ENCODE assay signal across 24 cellular contexts in the genomic region with DNA sequence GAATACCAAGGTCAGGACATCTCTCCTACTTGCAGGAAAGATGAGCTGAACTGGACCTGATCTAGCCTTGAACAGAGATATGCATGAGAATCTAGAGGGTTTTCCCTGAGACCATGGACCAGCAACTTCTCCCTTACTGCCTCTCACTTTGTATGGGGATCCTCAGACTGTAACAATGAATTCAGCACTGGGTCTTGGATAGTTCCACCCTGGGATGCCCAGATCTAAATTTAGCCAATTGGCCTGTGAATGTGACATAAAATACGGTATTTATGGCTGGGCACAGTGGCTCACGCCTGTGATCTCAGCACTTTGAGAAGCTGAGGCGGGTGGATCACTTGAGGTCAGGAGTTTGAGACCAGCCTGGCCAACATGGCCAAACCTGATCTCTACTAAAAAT. TPM values are rescaled to one million over a fixed set of nuclear protein-coding genes. Genes with fewer than 3 reads are reported as not detected.
"Had no signal": no experiment of that assay in that cellular context is flagged by ENCODE, and none has a peak within 500 bp of the region (broad histone marks: within the 10 kb centered on the region; RNA-seq: fewer than 3 reads in every experiment).

No MANE protein-coding gene starts in this region.

- H3K27ac ChIP-seq: coronary artery, esophagus squamous epithelium, spleen had no signal

- H3K4me1 Mint-ChIP-seq: activated B cell treated with CpG ODN at 0.5 μM for 24 hours, nephron progenitor cell had no signal

- H3K4me1 ChIP-seq: esophagus squamous epithelium, spleen had no signal

- DNase-seq: activated B cell treated with CpG ODN at 0.5 μM for 24 hours; activated CD4-positive, alpha-beta T cell treated with anti-CD3 and anti-CD28 coated beads for 48 hours; activated CD8-positive, alpha-beta memory T cell treated with anti-CD3 and anti-CD28 coated beads, Interleukin-2, amount 50 U/mL, for 4 hours; activated CD8-positive, alpha-beta T cell treated with anti-CD3 and anti-CD28 coated beads, Interleukin-2, amount 10 ng/mL, durations not matched to agents 7 days and 5 days; activated effector memory CD4-positive, alpha-beta T cell treated with anti-CD3 and anti-CD28 coated beads, Interleukin-2, amount 50 U/mL, for 16 hours; activated T-cell treated with anti-CD3 and anti-CD28 coated beads, Interleukin-2, amount 50 U/mL, for 48 hours; effector CD4-positive, alpha-beta T cell; esophagus squamous epithelium; hippocampal formation; kidney; mesendoderm; nephron progenitor cell; spleen had no signal

- H3K9me3 ChIP-seq: esophagus squamous epithelium, spleen had no signal

- H3K36me3 ChIP-seq: esophagus squamous epithelium, spleen had no signal

- ATAC-seq: activated CD8-positive, alpha-beta T cell treated with anti-CD3 and anti-CD28 coated beads, Interleukin-2, amount 10 ng/mL, durations not matched to agents 7 days and 5 days; activated naive CD4-positive, alpha-beta T cell treated with anti-CD3 and anti-CD28 coated beads, Interleukin-2, amount 50 U/mL, for 72 hours; sciatic nerve had no signal

- H3K27me3 Mint-ChIP-seq: type B pancreatic cell had no signal

- H3K9me3 Mint-ChIP-seq: activated B cell treated with CpG ODN at 0.5 μM for 24 hours; activated naive CD4-positive, alpha-beta T cell treated with anti-CD3 and anti-CD28 coated beads, Interleukin-2, amount 50 U/mL, for 72 hours; stimulated activated naive CD8-positive, alpha-beta T cell treated with anti-CD3 and anti-CD28 coated beads, Interleukin-15, Interleukin-2, amounts not matched to agents 100 ng/mL and 50 ng/mL, for 24 hours; type B pancreatic cell had no signal

- H3K4me3 Mint-ChIP-seq: activated B cell treated with CpG ODN at 0.5 μM for 24 hours; activated CD8-positive, alpha-beta T cell treated with anti-CD3 and anti-CD28 coated beads, Interleukin-2, amount 10 ng/mL, durations not matched to agents 7 days and 5 days; nephron progenitor cell; stimulated activated naive CD8-positive, alpha-beta T cell treated with anti-CD3 and anti-CD28 coated beads, Interleukin-15, Interleukin-2, amounts not matched to agents 100 ng/mL and 50 ng/mL, for 24 hours; type B pancreatic cell had no signal

- H3K27ac Mint-ChIP-seq: activated B cell treated with CpG ODN at 0.5 μM for 24 hours; activated CD8-positive, alpha-beta T cell treated with anti-CD3 and anti-CD28 coated beads, Interleukin-2, amount 10 ng/mL, durations not matched to agents 7 days and 5 days; activated naive CD4-positive, alpha-beta T cell treated with anti-CD3 and anti-CD28 coated beads, Interleukin-2, amount 50 U/mL, for 72 hours; nephron progenitor cell; stimulated activated naive CD8-positive, alpha-beta T cell treated with anti-CD3 and anti-CD28 coated beads, Interleukin-15, Interleukin-2, amounts not matched to agents 100 ng/mL and 50 ng/mL, for 24 hours; type B pancreatic cell had no signal

- H3K4me3 ChIP-seq: coronary artery, esophagus squamous epithelium, spleen had no signal

- H3K36me3 Mint-ChIP-seq: activated naive CD4-positive, alpha-beta T cell treated with anti-CD3 and anti-CD28 coated beads, Interleukin-2, amount 50 U/mL, for 72 hours; type B pancreatic cell had no signal

RNA-seq across cellular contexts. Expression of gene LILRA2, which starts 15.3 kb away (rescaled TPM):
- total RNA-seq: activated B cell treated with CpG ODN at 0.5 μM for 24 hours; activated CD8-positive, alpha-beta T cell treated with anti-CD3 and anti-CD28 coated beads, Interleukin-2, amount 10 ng/mL, durations not matched to agents 7 days and 5 days; activated naive CD4-positive, alpha-beta T cell treated with anti-CD3 and anti-CD28 coated beads, Interleukin-2, amount 50 U/mL, for 72 hours; fibroblast of villous mesenchyme; pulmonary artery endothelial cell; temporal lobe had no signal

RNA-seq across cellular contexts. Expression of gene LILRA1, which starts 35.1 kb away (rescaled TPM):
- total RNA-seq: activated CD8-positive, alpha-beta T cell treated with anti-CD3 and anti-CD28 coated beads, Interleukin-2, amount 10 ng/mL, durations not matched to agents 7 days and 5 days; activated naive CD4-positive, alpha-beta T cell treated with anti-CD3 and anti-CD28 coated beads, Interleukin-2, amount 50 U/mL, for 72 hours; fibroblast of villous mesenchyme; pulmonary artery endothelial cell had no signal

RNA-seq across cellular contexts. Expression of gene LAIR2, which starts 55.7 kb away (rescaled TPM):
- total RNA-seq: activated B cell treated with CpG ODN at 0.5 μM for 24 hours, cardiac septum, esophagus squamous epithelium, fibroblast of villous mesenchyme, kidney, lower leg skin, omental fat pad, pulmonary artery endothelial cell, temporal lobe had no signal
